38 cellular contexts compared by ENCODE assay signal in the genomic region with DNA sequence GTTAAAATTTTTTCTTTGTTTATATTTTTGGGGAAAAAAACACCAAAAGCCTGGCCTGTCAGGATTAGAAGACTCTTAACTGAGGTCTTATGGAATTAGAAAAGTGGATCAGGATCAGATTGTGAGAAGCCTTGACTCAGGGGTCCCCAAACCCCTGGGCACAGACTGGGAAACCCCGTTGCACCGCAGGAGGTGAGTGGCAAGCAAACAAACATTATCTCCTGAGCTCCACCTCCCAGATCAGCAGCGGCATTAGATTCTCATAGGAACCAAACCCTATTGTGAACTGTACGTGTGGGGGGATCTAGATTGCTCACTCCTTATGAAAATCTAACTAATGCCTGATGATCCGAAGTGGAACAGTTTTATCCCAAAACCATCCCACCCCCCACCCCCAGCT.
A peak's percentile ranks its signal among the peaks of the same experiment; 100 is the strongest.
DNase-seq lines count a peak whose midpoint lies in the region; ATAC-seq, FAIRE-seq and TF ChIP-seq lines count a peak whose summit lies in the region.
"Had no signal": no experiment of that assay in that cellular context is flagged by ENCODE, and none has a peak within 500 bp of the region (broad histone marks: within the 10 kb centered on the region; RNA-seq: fewer than 3 reads in every experiment).

No MANE protein-coding gene starts in this region.

- TF ChIP-seq CTCF in DOHH2 (IDR thresholded peaks at IDR 0.05; ENCODE audit: low read depth, low read length, poor library complexity, severe bottlenecking) = no peak
- no peak for TF ChIP-seq CTCF in dorsolateral prefrontal cortex (IDR thresholded peaks at IDR 0.05 in 54 of 56, conservative IDR thresholded peaks at IDR 0.05 in 2 of 56; ENCODE audit: low read depth in 1 of 56, partially characterized antibody in 56 of 56)
- TF ChIP-seq CTCF in neural progenitor cell (IDR thresholded peaks at IDR 0.05) = no peak

- 0 out of 2 replicates have a peak overlapping the region, but pooled peaks have one; percentile 6 for H3K4me2 ChIP-seq in DOHH2 (ENCODE audit: low read length)
- H3K4me2 ChIP-seq in neural progenitor cell = peak overlapping the region; percentile 19

- intact Hi-C loops in dorsolateral prefrontal cortex (cut with DNase I) = no loop called here

- FAIRE-seq in urothelium cell line (lab: Jason Lieb, UNC) = no peak
- FAIRE-seq: keratinocyte had no signal

- H3K79me2 ChIP-seq in DOHH2 (ENCODE audit: control insufficient read depth, low read length) (peaks cover 87% of the 10 kb centered on the region), neural progenitor cell (ENCODE audit: low read depth) (peaks cover 100% of the 10 kb centered on the region)

- peaks cover 47% of the 10 kb centered on the region for H3K4me1 ChIP-seq in DOHH2 (ENCODE audit: control insufficient read depth, low read length)
- peaks cover 66% of the 10 kb centered on the region for H3K4me1 ChIP-seq in HUES48 (ENCODE audit: control insufficient read depth, insufficient read depth, low read length)
- H3K4me1 ChIP-seq in neural progenitor cell = peaks cover 51% of the 10 kb centered on the region
- H3K4me1 ChIP-seq: colonic mucosa, prostate gland had no signal

- H3K36me3 ChIP-seq in DOHH2 (ENCODE audit: control insufficient read depth, low read length) (no peaks in the 10 kb centered on the region; the same call in 1 of the 2 replicates), HUES48 (ENCODE audit: control insufficient read depth, insufficient read depth, low read length) (no peaks in the 10 kb centered on the region), neural progenitor cell (no peaks in the 10 kb centered on the region)
- H3K36me3 ChIP-seq: colonic mucosa, prostate gland, stomach, tibial artery had no signal

- H3K4me3 ChIP-seq in DOHH2 (ENCODE audit: low read length) (no peak overlapping the region), HUES48 (ENCODE audit: low read depth, low read length) (no peak overlapping the region), dorsolateral prefrontal cortex (no peak overlapping the region), neural progenitor cell (no peak overlapping the region)
- H3K4me3 ChIP-seq: colonic mucosa, prostate gland, stomach, tibial artery had no signal

- H3K27me3 ChIP-seq in DOHH2 (ENCODE audit: control insufficient read depth, low read length) = no peaks in the 10 kb centered on the region
- no peaks in the 10 kb centered on the region for H3K27me3 ChIP-seq in HUES48 (ENCODE audit: control insufficient read depth, insufficient read depth, low read length)
- no peaks in the 10 kb centered on the region for H3K27me3 ChIP-seq in dorsolateral prefrontal cortex
- H3K27me3 ChIP-seq in neural progenitor cell = no peaks in the 10 kb centered on the region
- H3K27me3 ChIP-seq: colonic mucosa, stomach, tibial artery had no signal

- no peaks in the 10 kb centered on the region for H3K9me2 ChIP-seq in DOHH2 (replicated peaks; ENCODE audit: control insufficient read depth, low read length)

- no peaks in the 10 kb centered on the region; the same call in 1 of the 2 replicates for H3F3A ChIP-seq in DOHH2 (ENCODE audit: control insufficient read depth, insufficient read depth)
- H3F3A ChIP-seq in neural progenitor cell (ENCODE audit: low read depth) = no peaks in the 10 kb centered on the region

- H3K27ac ChIP-seq in DOHH2 (ENCODE audit: low read depth, low read length) = no peak overlapping the region
- H3K27ac ChIP-seq in HUES48 (ENCODE audit: low read depth, low read length) = peak overlapping the region; percentile 55
- peak overlapping the region in 53 of 59 donors; percentile 5 to 97 (median 91) for H3K27ac ChIP-seq in dorsolateral prefrontal cortex
- peak overlapping the region; percentile 33 for H3K27ac ChIP-seq in neural progenitor cell
- H3K27ac ChIP-seq: C4-2B, colonic mucosa, prostate gland, stomach, tibial artery had no signal

- no peak overlapping the region for H3K4me3 Mint-ChIP-seq in neural progenitor cell
- H3K4me3 Mint-ChIP-seq: activated CD4-positive, alpha-beta memory T cell treated with anti-CD3 and anti-CD28 coated beads for 36 hours; mesothelial cell of epicardium; T-helper 1 cell treated with Interleukin-12 subunit alpha and Interleukin-12 subunit beta and Interleukin-4 antibody, amounts not matched to agents 30 μg/mL and 1 μg/mL, for 36 hours had no signal

- no peak overlapping the region for H3K27ac Mint-ChIP-seq in neural progenitor cell
- no peak overlapping the region for H3K27ac Mint-ChIP-seq in activated naive CD4-positive, alpha-beta T cell treated with anti-CD3 and anti-CD28 coated beads, Interleukin-2, amount 50 U/mL, for 72 hours
- H3K27ac Mint-ChIP-seq: activated CD4-positive, alpha-beta memory T cell treated with anti-CD3 and anti-CD28 coated beads for 36 hours; mesothelial cell of epicardium had no signal

- no peak for ATAC-seq in activated naive CD4-positive, alpha-beta T cell treated with anti-CD3 and anti-CD28 coated beads, Interleukin-2, amount 50 U/mL, for 72 hours
- ATAC-seq: esophagus mucosa, left ventricle myocardium superior, PC-3, sciatic nerve, SK-N-SH treated with all-trans-retinoic acid at 6 μM for 48 hours had no signal

- H2AFZ ChIP-seq in neural progenitor cell (replicated peaks) = no peak overlapping the region

- H3K27me3 Mint-ChIP-seq in neural progenitor cell (ENCODE audit: insufficient read depth, low read depth) = peaks cover 2% of the 10 kb centered on the region
- H3K27me3 Mint-ChIP-seq: activated CD4-positive, alpha-beta memory T cell treated with anti-CD3 and anti-CD28 coated beads for 36 hours; naive B cell had no signal

- peaks cover 14% of the 10 kb centered on the region for H3K36me3 Mint-ChIP-seq in neural progenitor cell
- peaks cover 0 to 6% of the 10 kb centered on the region in 2 donors for H3K36me3 Mint-ChIP-seq in activated naive CD4-positive, alpha-beta T cell treated with anti-CD3 and anti-CD28 coated beads, Interleukin-2, amount 50 U/mL, for 72 hours
- H3K36me3 Mint-ChIP-seq: activated CD4-positive, alpha-beta memory T cell treated with anti-CD3 and anti-CD28 coated beads for 36 hours had no signal

- DNase-seq in dorsolateral prefrontal cortex = no peak
- peak; percentile 30 for DNase-seq in neural progenitor cell (ENCODE audit: low spot score)
- no peak for DNase-seq in activated naive CD4-positive, alpha-beta T cell treated with anti-CD3 and anti-CD28 coated beads, Interleukin-2, amount 50 U/mL, for 72 hours (ENCODE audit: low spot score in 2 of 2)
- no peak for DNase-seq in urothelium cell line (ENCODE audit: low spot score)
- no peak for DNase-seq in NCI-H2227 treated with DMSO at 0.1 percent for 48 hours (lab: John Stamatoyannopoulos, UW)
- DNase-seq: activated CD4-positive, alpha-beta memory T cell treated with anti-CD3 and anti-CD28 coated beads for 36 hours; activated CD4-positive, alpha-beta T cell treated with anti-CD3 and anti-CD28 coated beads for 1 hour; activated naive CD4-positive, alpha-beta T cell treated with anti-CD3 and anti-CD28 coated beads, Interleukin-2, amount 50 U/mL, for 16 hours; amniotic stem cell; Calu3; colonic mucosa; DMS79; foreskin fibroblast; GF-D8; KBM-7; left ventricle myocardium superior; naive B cell; NCI-H1092 treated with DMSO at 0.1 percent for 48 hours; NCI-H1930; NCI-H2171 treated with DMSO at 0.1 percent for 48 hours; NCI-H510A treated with DMSO at 0.1 percent for 48 hours; NK-92 treated with Interleukin-12 subunit alpha and Interleukin-12 subunit beta, amount 100 ng/mL, for 24 hours; occipital lobe; PC-3; stimulated activated CD4-positive, alpha-beta T cell treated with anti-CD3 and anti-CD28 coated beads, Interleukin-12 subunit alpha, Interleukin-12 subunit beta, amount 100 ng/mL, for 4 hours; stimulated activated CD4-positive, alpha-beta T cell treated with anti-CD3 and anti-CD28 coated beads, Interleukin-2, amount 100 ng/mL, for 48 hours; stomach; tibial artery had no signal

- H4K20me1 ChIP-seq in DOHH2 (ENCODE audit: control insufficient read depth, insufficient read depth, low read depth, low read length) (peaks cover 4% of the 10 kb centered on the region; the same call in 1 of the 2 replicates), neural progenitor cell (ENCODE audit: low read depth) (peaks cover 96% of the 10 kb centered on the region)

- H3K4me1 Mint-ChIP-seq in neural progenitor cell = peaks cover 11% of the 10 kb centered on the region

- peaks cover 5% of the 10 kb centered on the region for H3K9me3 Mint-ChIP-seq in neural progenitor cell
- H3K9me3 Mint-ChIP-seq in activated naive CD4-positive, alpha-beta T cell treated with anti-CD3 and anti-CD28 coated beads, Interleukin-2, amount 50 U/mL, for 72 hours = no peaks in the 10 kb centered on the region
- H3K9me3 Mint-ChIP-seq: activated CD4-positive, alpha-beta memory T cell treated with anti-CD3 and anti-CD28 coated beads for 36 hours; naive B cell; T-helper 1 cell treated with Interleukin-12 subunit alpha and Interleukin-12 subunit beta and Interleukin-4 antibody, amounts not matched to agents 30 μg/mL and 1 μg/mL, for 36 hours had no signal

- H3K9me3 ChIP-seq in DOHH2 (ENCODE audit: control insufficient read depth, insufficient read depth, low read length) = no peaks in the 10 kb centered on the region
- no peaks in the 10 kb centered on the region for H3K9me3 ChIP-seq in HUES48 (ENCODE audit: control insufficient read depth, insufficient read depth, low read length)
- no peaks in the 10 kb centered on the region for H3K9me3 ChIP-seq in neural progenitor cell (ENCODE audit: low read depth)
- H3K9me3 ChIP-seq: colonic mucosa, prostate gland, stomach, tibial artery had no signal

- H3K9ac ChIP-seq in HUES48 (ENCODE audit: low read depth, low read length) (no peak overlapping the region; the same call in 1 of the 2 replicates), neural progenitor cell (no peak overlapping the region)
